In the genomic region with DNA sequence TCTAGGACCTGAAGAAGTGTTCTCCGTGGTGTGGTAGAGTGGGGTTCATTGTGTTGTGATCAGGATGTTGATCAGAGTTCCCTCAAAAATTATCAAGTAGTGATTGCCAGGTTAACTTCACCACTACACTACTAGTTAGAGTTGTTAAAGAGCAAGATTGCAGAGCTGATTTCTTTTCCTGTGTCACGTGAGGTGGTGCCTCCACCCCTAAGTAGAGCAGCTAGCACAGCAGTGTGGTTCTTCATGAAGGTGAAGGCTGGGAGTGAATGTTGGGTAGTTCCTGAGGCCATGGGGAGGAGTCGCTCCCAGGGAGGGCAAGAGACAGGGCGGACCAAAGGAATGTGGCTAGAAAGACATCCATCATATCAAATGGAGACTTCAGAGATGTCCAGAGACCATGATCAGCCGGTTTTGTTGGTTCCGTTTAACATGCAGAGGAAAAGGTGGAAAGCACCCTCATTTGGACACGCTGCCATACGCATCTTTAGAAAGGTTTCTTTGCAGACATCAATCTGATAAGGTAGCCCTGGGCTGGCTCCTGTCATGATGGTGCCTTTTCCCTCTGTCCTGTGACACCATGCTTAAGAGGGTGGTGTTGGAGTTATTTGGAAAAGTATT, we compare ENCODE assay signal across 1 cellular context.
TF ChIP-seq lines count a peak whose summit lies in the region.

No MANE protein-coding gene starts in this region.

TF ChIP-seq in K562, 482 proteins besides CTCF, POLR2A, EP300 and RAD21 (continued from another document):
- TF ChIP-seq, protein P1, sequence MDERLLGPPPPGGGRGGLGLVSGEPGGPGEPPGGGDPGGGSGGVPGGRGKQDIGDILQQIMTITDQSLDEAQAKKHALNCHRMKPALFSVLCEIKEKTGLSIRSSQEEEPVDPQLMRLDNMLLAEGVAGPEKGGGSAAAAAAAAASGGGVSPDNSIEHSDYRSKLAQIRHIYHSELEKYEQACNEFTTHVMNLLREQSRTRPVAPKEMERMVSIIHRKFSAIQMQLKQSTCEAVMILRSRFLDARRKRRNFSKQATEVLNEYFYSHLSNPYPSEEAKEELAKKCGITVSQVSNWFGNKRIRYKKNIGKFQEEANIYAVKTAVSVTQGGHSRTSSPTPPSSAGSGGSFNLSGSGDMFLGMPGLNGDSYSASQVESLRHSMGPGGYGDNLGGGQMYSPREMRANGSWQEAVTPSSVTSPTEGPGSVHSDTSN (CRISPR knock-in tag; IDR thresholded peaks at IDR 0.05; ENCODE audit: low read depth), result no peak
- TF ChIP-seq, protein P1 (tag; conservative IDR thresholded peaks at IDR 0.05; ENCODE audit: low read depth), result peak; percentile 60
- no peak for TF ChIP-seq ZNF239 (CRISPR knock-in tag; IDR thresholded peaks at IDR 0.05)
- TF ChIP-seq MTA3 (IDR thresholded peaks at IDR 0.05; ENCODE audit: borderline replicate concordance), result 0 out of 2 replicates have a peak, but pooled peaks have one; percentile 25
- TF ChIP-seq, protein P2, sequence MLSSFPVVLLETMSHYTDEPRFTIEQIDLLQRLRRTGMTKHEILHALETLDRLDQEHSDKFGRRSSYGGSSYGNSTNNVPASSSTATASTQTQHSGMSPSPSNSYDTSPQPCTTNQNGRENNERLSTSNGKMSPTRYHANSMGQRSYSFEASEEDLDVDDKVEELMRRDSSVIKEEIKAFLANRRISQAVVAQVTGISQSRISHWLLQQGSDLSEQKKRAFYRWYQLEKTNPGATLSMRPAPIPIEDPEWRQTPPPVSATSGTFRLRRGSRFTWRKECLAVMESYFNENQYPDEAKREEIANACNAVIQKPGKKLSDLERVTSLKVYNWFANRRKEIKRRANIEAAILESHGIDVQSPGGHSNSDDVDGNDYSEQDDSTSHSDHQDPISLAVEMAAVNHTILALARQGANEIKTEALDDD (IDR thresholded peaks at IDR 0.05), result peak; percentile 97
- no peak for TF ChIP-seq YY1 (IDR thresholded peaks at IDR 0.05; ENCODE audit: borderline replicate concordance in 1 of 3, control insufficient read depth in 1 of 3, extremely low read depth in 1 of 3, insufficient read depth in 3 of 3, insufficient read length in 1 of 3, insufficient replicate concordance in 2 of 3, low read depth in 1 of 3, low read length in 2 of 3)
- TF ChIP-seq, protein P3, sequence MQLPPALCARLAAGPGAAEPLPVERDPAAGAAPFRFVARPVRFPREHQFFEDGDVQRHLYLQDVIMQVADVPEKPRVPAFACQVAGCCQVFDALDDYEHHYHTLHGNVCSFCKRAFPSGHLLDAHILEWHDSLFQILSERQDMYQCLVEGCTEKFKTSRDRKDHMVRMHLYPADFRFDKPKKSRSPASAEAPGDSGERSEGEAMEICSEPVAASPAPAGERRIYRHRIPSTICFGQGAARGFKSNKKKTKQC (CRISPR knock-in tag; IDR thresholded peaks at IDR 0.05), result no peak
- peak; percentile 62 for TF ChIP-seq MEIS2 (IDR thresholded peaks at IDR 0.05; ENCODE audit: partially characterized antibody)
- TF ChIP-seq LEF1 (IDR thresholded peaks at IDR 0.05), result no peak
- TF ChIP-seq, protein P4, sequence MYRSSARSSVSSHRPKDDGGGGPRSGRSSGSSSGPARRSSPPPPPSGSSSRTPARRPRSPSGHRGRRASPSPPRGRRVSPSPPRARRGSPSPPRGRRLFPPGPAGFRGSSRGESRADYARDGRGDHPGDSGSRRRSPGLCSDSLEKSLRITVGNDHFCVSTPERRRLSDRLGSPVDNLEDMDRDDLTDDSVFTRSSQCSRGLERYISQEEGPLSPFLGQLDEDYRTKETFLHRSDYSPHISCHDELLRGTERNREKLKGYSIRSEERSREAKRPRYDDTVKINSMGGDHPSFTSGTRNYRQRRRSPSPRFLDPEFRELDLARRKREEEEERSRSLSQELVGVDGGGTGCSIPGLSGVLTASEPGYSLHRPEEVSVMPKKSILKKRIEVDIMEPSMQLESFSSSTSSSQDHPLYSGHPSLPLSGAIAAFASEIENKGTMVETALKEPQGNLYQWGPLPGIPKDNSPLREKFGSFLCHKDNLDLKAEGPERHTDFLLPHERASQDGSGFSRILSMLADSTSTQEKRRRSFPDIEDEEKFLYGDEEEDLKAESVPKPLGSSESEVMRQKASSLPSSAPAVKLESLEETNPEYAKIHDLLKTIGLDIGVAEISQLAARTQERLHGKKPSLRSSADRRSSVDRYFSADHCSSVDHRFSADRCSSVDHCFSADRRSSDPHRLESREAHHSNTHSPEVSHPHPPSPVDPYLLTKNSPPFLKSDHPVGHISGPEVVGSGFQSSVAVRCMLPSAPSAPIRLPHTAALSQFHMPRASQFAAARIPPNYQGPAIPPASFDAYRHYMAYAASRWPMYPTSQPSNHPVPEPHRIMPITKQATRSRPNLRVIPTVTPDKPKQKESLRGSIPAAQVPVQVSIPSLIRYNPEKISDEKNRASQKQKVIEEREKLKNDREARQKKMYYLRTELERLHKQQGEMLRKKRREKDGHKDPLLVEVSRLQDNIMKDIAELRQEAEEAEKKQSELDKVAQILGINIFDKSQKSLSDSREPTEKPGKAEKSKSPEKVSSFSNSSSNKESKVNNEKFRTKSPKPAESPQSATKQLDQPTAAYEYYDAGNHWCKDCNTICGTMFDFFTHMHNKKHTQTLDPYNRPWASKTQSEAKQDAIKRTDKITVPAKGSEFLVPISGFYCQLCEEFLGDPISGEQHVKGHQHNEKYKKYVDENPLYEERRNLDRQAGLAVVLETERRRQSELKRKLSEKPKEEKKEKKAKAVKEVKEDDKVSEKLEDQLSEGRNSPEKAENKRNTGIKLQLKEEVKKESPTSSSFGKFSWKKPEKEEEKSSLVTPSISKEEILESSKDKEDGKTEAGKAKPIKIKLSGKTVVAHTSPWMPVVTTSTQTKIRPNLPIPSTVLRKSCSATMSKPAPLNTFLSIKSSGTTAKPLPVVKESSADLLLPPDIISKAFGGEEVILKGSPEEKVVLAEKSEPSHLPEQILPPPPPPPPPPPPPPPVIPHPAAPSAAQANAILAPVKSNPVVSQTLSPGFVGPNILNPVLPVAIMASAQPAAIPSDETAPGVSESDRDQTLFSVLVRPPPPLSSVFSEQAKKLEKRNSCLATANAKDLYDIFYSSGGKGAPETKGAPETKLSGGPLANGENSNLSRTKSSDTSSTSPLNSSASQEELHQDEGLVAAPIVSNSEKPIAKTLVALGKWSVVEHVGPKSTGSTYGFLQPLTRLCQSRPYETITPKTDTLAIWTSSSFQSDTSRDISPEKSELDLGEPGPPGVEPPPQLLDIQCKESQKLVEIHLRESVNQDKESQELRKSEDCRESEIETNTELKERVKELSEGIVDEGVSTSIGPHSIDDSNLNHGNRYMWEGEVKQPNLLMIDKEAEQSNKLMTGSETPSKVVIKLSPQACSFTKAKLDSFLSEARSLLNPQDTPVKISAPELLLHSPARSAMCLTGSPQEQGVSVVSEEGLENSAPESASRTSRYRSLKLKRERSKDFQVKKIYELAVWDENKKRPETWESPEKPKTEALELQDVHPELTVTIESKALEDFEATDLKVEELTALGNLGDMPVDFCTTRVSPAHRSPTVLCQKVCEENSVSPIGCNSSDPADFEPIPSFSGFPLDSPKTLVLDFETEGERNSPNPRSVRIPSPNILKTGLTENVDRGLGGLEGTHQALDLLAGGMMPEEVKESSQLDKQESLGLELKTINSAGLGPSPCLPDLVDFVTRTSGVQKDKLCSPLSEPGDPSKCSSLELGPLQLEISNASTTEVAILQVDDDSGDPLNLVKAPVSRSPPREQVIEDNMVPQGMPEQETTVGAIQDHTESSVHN (IDR thresholded peaks at IDR 0.05; ENCODE audit: borderline replicate concordance in 1 of 2, low read depth in 1 of 2), result no peak
- TF ChIP-seq, protein P5, sequence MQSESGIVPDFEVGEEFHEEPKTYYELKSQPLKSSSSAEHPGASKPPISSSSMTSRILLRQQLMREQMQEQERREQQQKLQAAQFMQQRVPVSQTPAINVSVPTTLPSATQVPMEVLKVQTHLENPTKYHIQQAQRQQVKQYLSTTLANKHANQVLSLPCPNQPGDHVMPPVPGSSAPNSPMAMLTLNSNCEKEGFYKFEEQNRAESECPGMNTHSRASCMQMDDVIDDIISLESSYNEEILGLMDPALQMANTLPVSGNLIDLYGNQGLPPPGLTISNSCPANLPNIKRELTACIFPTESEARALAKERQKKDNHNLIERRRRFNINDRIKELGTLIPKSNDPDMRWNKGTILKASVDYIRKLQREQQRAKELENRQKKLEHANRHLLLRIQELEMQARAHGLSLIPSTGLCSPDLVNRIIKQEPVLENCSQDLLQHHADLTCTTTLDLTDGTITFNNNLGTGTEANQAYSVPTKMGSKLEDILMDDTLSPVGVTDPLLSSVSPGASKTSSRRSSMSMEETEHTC (IDR thresholded peaks at IDR 0.05), result peak; percentile 41; the same call in 1 of the 2 replicates
- TF ChIP-seq, protein P6, sequence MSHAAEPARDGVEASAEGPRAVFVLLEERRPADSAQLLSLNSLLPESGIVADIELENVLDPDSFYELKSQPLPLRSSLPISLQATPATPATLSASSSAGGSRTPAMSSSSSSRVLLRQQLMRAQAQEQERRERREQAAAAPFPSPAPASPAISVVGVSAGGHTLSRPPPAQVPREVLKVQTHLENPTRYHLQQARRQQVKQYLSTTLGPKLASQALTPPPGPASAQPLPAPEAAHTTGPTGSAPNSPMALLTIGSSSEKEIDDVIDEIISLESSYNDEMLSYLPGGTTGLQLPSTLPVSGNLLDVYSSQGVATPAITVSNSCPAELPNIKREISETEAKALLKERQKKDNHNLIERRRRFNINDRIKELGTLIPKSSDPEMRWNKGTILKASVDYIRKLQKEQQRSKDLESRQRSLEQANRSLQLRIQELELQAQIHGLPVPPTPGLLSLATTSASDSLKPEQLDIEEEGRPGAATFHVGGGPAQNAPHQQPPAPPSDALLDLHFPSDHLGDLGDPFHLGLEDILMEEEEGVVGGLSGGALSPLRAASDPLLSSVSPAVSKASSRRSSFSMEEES (CRISPR knock-in tag; IDR thresholded peaks at IDR 0.05), result peak; percentile 83
- no peak for TF ChIP-seq FOXM1 (IDR thresholded peaks at IDR 0.05; ENCODE audit: low read depth)
- no peak for TF ChIP-seq FOXM1 (CRISPR knock-in tag; IDR thresholded peaks at IDR 0.05; ENCODE audit: low read depth)
